Comparison of ENCODE assay signal across 8 cellular contexts in the genomic region with DNA sequence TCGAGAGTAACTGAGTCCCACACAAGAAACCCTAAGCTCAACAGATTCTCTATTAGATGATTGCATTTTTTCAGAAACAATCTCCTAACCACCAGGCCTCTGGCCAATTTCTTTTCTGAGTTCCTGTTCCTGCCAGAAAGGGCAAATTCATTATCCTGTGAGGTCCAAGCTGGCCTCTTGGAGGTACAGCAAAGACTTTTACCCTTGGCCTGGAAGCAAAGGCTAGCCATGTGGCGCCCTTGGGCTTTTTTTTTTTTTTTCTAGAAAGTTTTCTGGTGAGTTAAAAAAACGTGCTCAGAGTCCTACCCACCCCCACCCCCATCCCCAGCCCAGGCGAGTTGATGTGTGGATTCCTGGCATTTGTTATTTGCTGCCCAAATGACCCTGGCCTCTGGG. TPM values are rescaled to one million over a fixed set of nuclear protein-coding genes. Genes with fewer than 3 reads are reported as not detected.
DNase-seq lines count a peak whose midpoint lies in the region; ATAC-seq lines count a peak whose summit lies in the region.

No MANE protein-coding gene starts in this region.

- intact Hi-C loops in sciatic nerve (cut with DNase I): loop anchor here (10.0 kb wide), 1 partner anchor 55 kb away; a partner anchor contains a TSS

- peak; percentile 78 for DNase-seq in AG08395 (ENCODE audit: low spot score)
- DNase-seq in LoVo (ENCODE audit: low spot score): peak; percentile 53
- peak; percentile 18 to 32 for DNase-seq in hippocampal formation (lab: John Stamatoyannopoulos, UW)
- no peak for DNase-seq in sciatic nerve (ENCODE audit: low spot score)
- DNase-seq in NCI-H1436 treated with DMSO at 0.1 percent for 48 hours (lab: John Stamatoyannopoulos, UW): no peak
- no peak for DNase-seq in NCI-H526 treated with DMSO at 0.1 percent for 48 hours (lab: John Stamatoyannopoulos, UW)

- peak overlapping the region; percentile 95 for H3K27ac ChIP-seq in angular gyrus (ENCODE audit: low read depth, low read length)

- peak; percentile 36 for ATAC-seq in GM19452 (IDR thresholded peaks at IDR 0.05; ENCODE audit: unreplicated experiment)
- ATAC-seq in sciatic nerve: peak; percentile 88

RNA-seq across cellular contexts. Expression of a gene that starts 59.0 kb away (rescaled TPM):
- 6,940 TPM for total RNA-seq in sciatic nerve

Comparison
In these comparisons a context has a peak if more than half of its experiments do, and no peak if none do; other contexts are left out.
1. DNase-seq: peak in AG08395 (single experiment), LoVo (single experiment) and hippocampal formation (2 of 2); none in sciatic nerve (single experiment), NCI-H1436 treated with DMSO at 0.1 percent for 48 hours (single experiment) and NCI-H526 treated with DMSO at 0.1 percent for 48 hours (single experiment).